ENCODE assay signal across 18 cellular contexts in the genomic region with DNA sequence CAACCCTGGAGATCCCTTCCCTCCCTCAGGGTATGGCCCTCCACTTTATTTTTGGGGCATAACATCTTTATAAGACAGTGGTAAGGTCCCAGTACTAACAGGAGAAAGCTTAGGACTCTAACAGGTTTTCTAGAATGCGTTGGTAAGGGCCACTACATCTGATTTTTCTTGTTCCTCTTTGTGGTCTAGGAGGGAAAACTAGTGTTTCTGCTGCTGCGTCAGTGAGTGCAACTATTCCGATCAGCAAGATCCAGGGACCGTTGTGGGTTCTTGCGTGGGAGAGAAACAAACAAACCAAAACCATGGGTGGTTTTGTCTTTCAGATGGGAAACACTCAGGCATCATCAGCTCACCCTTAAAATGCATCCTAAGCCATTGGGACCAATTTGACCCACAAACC.
DNase-seq lines count a peak whose midpoint lies in the region; ATAC-seq and TF ChIP-seq lines count a peak whose summit lies in the region.
"Had no signal": no experiment of that assay in that cellular context is flagged by ENCODE, and none has a peak within 500 bp of the region (broad histone marks: within the 10 kb centered on the region; RNA-seq: fewer than 3 reads in every experiment).

No MANE protein-coding gene starts in this region.

- no peaks in the 10 kb centered on the region for H3K27me3 ChIP-seq in lower lobe of right lung (ENCODE audit: low read depth)
- H3K27me3 ChIP-seq in CD4-positive, alpha-beta T cell (ENCODE audit: control insufficient read depth, insufficient read depth, low read length), result no peaks in the 10 kb centered on the region

- intact Hi-C loops in lower lobe of right lung (cut with DNase I), result no loop called here
- intact Hi-C loops in CD4-positive, alpha-beta T cell (cut with DNase I, micrococcal nuclease), result no loop called here

- POLR2A ChIA-PET in CD4-positive, alpha-beta T cell (lab: Charles Lee), result no interaction called here

- H3K27ac Mint-ChIP-seq in CD4-positive, alpha-beta T cell, result no peak overlapping the region
- H3K27ac Mint-ChIP-seq: nephron, T-cell had no signal

- DNase-seq in CD1c-positive myeloid dendritic cell (ENCODE audit: extremely low spot score) (peak; percentile 70), OCI-M2 (lab: John Stamatoyannopoulos, UW; ENCODE audit: unreplicated experiment) (peak; percentile 7), RKO (ENCODE audit: low spot score) (no peak), HuH-7 (ENCODE audit: low spot score) (no peak), lower lobe of right lung (no peak)
- no peak for DNase-seq in CD4-positive, alpha-beta T cell
- DNase-seq: DMS79 treated with DMSO at 0.1 percent for 48 hours; NCI-H1105 treated with DMSO at 0.1 percent for 48 hours; NCI-H345; right cardiac atrium; stimulated activated CD4-positive, alpha-beta T cell treated with anti-CD3 and anti-CD28 coated beads, Interleukin-2, amount 100 ng/mL, for 48 hours had no signal

- H3K4me1 ChIP-seq in lower lobe of right lung, result no peaks in the 10 kb centered on the region

- no peak overlapping the region for H3K27ac ChIP-seq in lower lobe of right lung
- no peak overlapping the region for H3K27ac ChIP-seq in CD4-positive, alpha-beta T cell (ENCODE audit: low read depth, low read length)
- H3K27ac ChIP-seq: coronary artery had no signal

- no peak for TF ChIP-seq CTCF in lower lobe of right lung (IDR thresholded peaks at IDR 0.05)
- no peak for TF ChIP-seq CTCF in CD4-positive, alpha-beta T cell (IDR thresholded peaks at IDR 0.05)

- no peaks in the 10 kb centered on the region for H3K36me3 Mint-ChIP-seq in CD4-positive, alpha-beta T cell (ENCODE audit: low read depth)
- H3K36me3 Mint-ChIP-seq: T-cell had no signal

- peaks cover 11% of the 10 kb centered on the region for H3K27me3 Mint-ChIP-seq in CD4-positive, alpha-beta T cell

- H3K9me3 Mint-ChIP-seq in CD4-positive, alpha-beta T cell, result peaks cover 9% of the 10 kb centered on the region

- H3K4me3 ChIP-seq in lower lobe of right lung, result no peak overlapping the region
- H3K4me3 ChIP-seq: coronary artery had no signal

- ATAC-seq in GM21360 (IDR thresholded peaks at IDR 0.05; ENCODE audit: unreplicated experiment), result peak; percentile 89
- ATAC-seq in HG03378 (IDR thresholded peaks at IDR 0.05; ENCODE audit: unreplicated experiment), result peak; percentile 90
- no peak for ATAC-seq in lower lobe of right lung
- ATAC-seq in CD4-positive, alpha-beta T cell (ENCODE audit: poor library complexity), result no peak
- ATAC-seq: HepG2, Panc1, right cardiac atrium, T-cell had no signal

- no peaks in the 10 kb centered on the region for H3K36me3 ChIP-seq in lower lobe of right lung

- H3K4me1 Mint-ChIP-seq in CD4-positive, alpha-beta T cell (ENCODE audit: low read depth), result no peaks in the 10 kb centered on the region
- H3K4me1 Mint-ChIP-seq: nephron, T-cell had no signal

- no peak overlapping the region for H3K4me3 Mint-ChIP-seq in CD4-positive, alpha-beta T cell
- H3K4me3 Mint-ChIP-seq: nephron, T-cell had no signal

- CTCF ChIA-PET in CD4-positive, alpha-beta T cell (lab: Charles Lee), result no interaction called here

- H3K9me3 ChIP-seq in lower lobe of right lung, result no peaks in the 10 kb centered on the region
- no peaks in the 10 kb centered on the region for H3K9me3 ChIP-seq in CD4-positive, alpha-beta T cell (ENCODE audit: control insufficient read depth, low read length)

Comparison
In these comparisons a context has a peak if more than half of its experiments do, and no peak if none do; other contexts are left out.
1. DNase-seq: peak in CD1c-positive myeloid dendritic cell (single experiment) and OCI-M2 (single experiment); none in RKO (single experiment), HuH-7 (single experiment), lower lobe of right lung (single experiment) and CD4-positive, alpha-beta T cell (0 of 10).
2. ATAC-seq: peak in GM21360 (single experiment) and HG03378 (single experiment); none in lower lobe of right lung (0 of 2) and CD4-positive, alpha-beta T cell (single experiment).